ENCODE assay signal across 11 cellular contexts in the genomic region with DNA sequence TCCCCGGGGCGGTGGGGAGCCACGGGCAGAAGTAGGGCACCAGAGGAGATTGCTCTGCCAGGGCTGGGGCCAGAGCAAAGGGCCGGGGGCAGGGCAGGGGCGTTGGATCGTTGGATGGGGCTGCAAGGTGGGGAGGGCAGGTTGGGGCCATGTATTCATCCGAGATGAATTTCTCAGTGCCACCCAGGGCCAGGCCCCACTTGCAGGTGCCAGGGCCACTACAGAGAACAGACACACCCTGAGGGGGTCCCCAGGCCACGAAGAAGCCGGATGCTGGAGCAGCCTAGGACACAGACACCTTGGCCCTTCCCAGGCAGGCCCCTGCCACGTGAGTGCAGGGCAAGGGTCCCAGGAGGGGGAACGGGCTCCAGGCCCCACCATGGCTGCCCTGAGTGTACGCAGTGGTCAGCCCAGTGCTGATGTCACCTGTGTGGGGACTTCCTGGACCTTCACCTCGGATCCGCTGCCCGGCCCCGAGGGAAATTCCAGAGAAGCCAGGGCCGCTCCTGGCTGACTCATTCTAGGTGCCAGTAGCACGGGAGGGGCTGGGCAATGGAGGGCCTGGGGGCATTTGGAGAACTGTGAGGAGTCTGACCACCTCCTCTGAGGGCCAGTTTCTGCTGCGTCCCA. TPM values are rescaled to one million over a fixed set of nuclear protein-coding genes. Genes with fewer than 3 reads are reported as not detected.
A peak's percentile ranks its signal among the peaks of the same experiment; 100 is the strongest.
DNase-seq lines count a peak whose midpoint lies in the region; ATAC-seq lines count a peak whose summit lies in the region.
"Had no signal": no experiment of that assay in that cellular context is flagged by ENCODE, and none has a peak within 500 bp of the region (broad histone marks: within the 10 kb centered on the region; RNA-seq: fewer than 3 reads in every experiment).

No MANE protein-coding gene starts in this region.

- intact Hi-C loops in left colon (cut with DNase I, micrococcal nuclease): loop anchor here in 1 of 2 donors (5.0 kb wide), 1 partner anchor 71 kb away; no protein-coding TSS in a partner anchor

- ATAC-seq in left colon: peak; percentile 72
- no peak for ATAC-seq in HG02642 (IDR thresholded peaks at IDR 0.05; ENCODE audit: poor library complexity, unreplicated experiment)
- no peak for ATAC-seq in GM19395 (IDR thresholded peaks at IDR 0.05; ENCODE audit: unreplicated experiment)
- ATAC-seq: right cardiac atrium had no signal

- peak; percentile 24 for DNase-seq in SIG-M5 treated with dmso at 0.1 percent for 504 hours (lab: John Stamatoyannopoulos, UW; ENCODE audit: unreplicated experiment)
- no peak for DNase-seq in SIG-M5 (lab: John Stamatoyannopoulos, UW)
- peak; percentile 68 for DNase-seq in SW480 (ENCODE audit: low spot score)
- DNase-seq in left colon: peak; percentile 57 to 76
- no peak for DNase-seq in NCI-H1105 treated with DMSO at 0.1 percent for 48 hours (lab: John Stamatoyannopoulos, UW)
- DNase-seq in NCI-H526 treated with DMSO at 0.1 percent for 48 hours (lab: John Stamatoyannopoulos, UW): no peak
- DNase-seq: NCI-H1092 treated with DMSO at 0.1 percent for 48 hours, SHP77 treated with DMSO at 0.1 percent for 48 hours had no signal

RNA-seq across cellular contexts. Expression of a gene that starts 9.6 kb away (rescaled TPM):
- 10 to 100 TPM; 58.6 to 71.9 TPM for total RNA-seq in left colon

RNA-seq across cellular contexts. Expression of a gene that starts 21.9 kb away (rescaled TPM):
- total RNA-seq in left colon: 10 to 100 TPM; 71.8 to 91.8 TPM

RNA-seq across cellular contexts. Expression of a gene that starts 54.1 kb away (rescaled TPM):
- under 1 TPM; 0.21 to 0.50 TPM for total RNA-seq in left colon

RNA-seq across cellular contexts. Expression of a gene that starts 57.9 kb away (rescaled TPM):
- 100 to 1,000 TPM; 341 to 530 TPM for total RNA-seq in left colon

Comparison
In these comparisons a context has a peak if more than half of its experiments do, and no peak if none do; other contexts are left out.
1. DNase-seq: peak in SIG-M5 treated with dmso at 0.1 percent for 504 hours (single experiment), SW480 (single experiment) and left colon (2 of 2); none in SIG-M5 (single experiment), NCI-H1105 treated with DMSO at 0.1 percent for 48 hours (single experiment) and NCI-H526 treated with DMSO at 0.1 percent for 48 hours (single experiment).